In genomic region chr9:14313378-14313940, GRCh38 we compare ENCODE assay signal across 8 cellular contexts. TPM values are rescaled to one million over a fixed set of nuclear protein-coding genes. Genes with fewer than 3 reads are reported as not detected.
DNase-seq lines count a peak whose midpoint lies in the region; ATAC-seq and TF ChIP-seq lines count a peak whose summit lies in the region.

No MANE protein-coding gene starts in this region.

- H3K4me1 ChIP-seq in MM.1S (ENCODE audit: low read length) (0 out of 2 replicates have a peak, but pooled peaks cover 3% of the 10 kb centered on the region), ascending aorta (no peaks in the 10 kb centered on the region)

- H3K27me3 ChIP-seq in MM.1S (replicated peaks; ENCODE audit: insufficient read depth, low read length) (peaks cover 13% of the 10 kb centered on the region; the same call in 1 of the 2 replicates), ascending aorta (no peaks in the 10 kb centered on the region)

- TF ChIP-seq CTCF in MM.1S (IDR thresholded peaks at IDR 0.05; ENCODE audit: low read length) (no peak), ascending aorta (IDR thresholded peaks at IDR 0.05) (no peak)

- H3K4me3 ChIP-seq in MM.1S (ENCODE audit: low read length) (peak overlapping the region; percentile 54; the same call in 1 of the 2 replicates), ascending aorta (peak overlapping the region; percentile 91 to 95), iPS-18c (ENCODE audit: insufficient read depth, low read depth, low read length) (peak overlapping the region; percentile 71), skin epidermis (peak overlapping the region; percentile 50 to 67 (median 57))

- in situ Hi-C loops in Caki2 (cut with HindIII; ENCODE audit: low pct_unique_long_range_greater_than_20kb, low sequenced_read_pairs): no loop called here

- DNase-seq in Caki2 (ENCODE audit: low read depth) (peak; percentile 41), MM.1S (no peak), ascending aorta (ENCODE audit: low spot score in 2 of 2) (no peak), NCI-H226 (no peak)

- H3K36me3 ChIP-seq in MM.1S (replicated peaks; ENCODE audit: insufficient read depth, low read length) (no peaks in the 10 kb centered on the region), ascending aorta (no peaks in the 10 kb centered on the region)

- no peaks in the 10 kb centered on the region for H3K9me3 ChIP-seq in MM.1S (replicated peaks; ENCODE audit: insufficient read depth, low read length)
- no peaks in the 10 kb centered on the region for H3K9me3 ChIP-seq in ascending aorta
- no peaks in the 10 kb centered on the region for H3K9me3 ChIP-seq in iPS-18c (ENCODE audit: control insufficient read depth, insufficient read depth, low read length)

- H3K79me2 ChIP-seq in MM.1S (ENCODE audit: low read length): no peaks in the 10 kb centered on the region

- H3F3A ChIP-seq in MM.1S (ENCODE audit: insufficient read depth, low read length): no peaks in the 10 kb centered on the region

- H4K20me1 ChIP-seq in MM.1S (ENCODE audit: insufficient read depth, low read length): no peaks in the 10 kb centered on the region

- intact Hi-C loops in ascending aorta (cut with DNase I): loop anchor here (5.0 kb wide), 4 partner anchors 61 to 826 kb away; no protein-coding TSS in a partner anchor

- H3K27ac ChIP-seq in MM.1S (ENCODE audit: low read length) (no peak overlapping the region), ascending aorta (peak overlapping the region; percentile 99 to 100), skin epidermis (peak overlapping the region; percentile 44 to 99 (median 93))

- 0 out of 2 replicates have a peak overlapping the region, but pooled peaks have one; percentile 31 for H2AFZ ChIP-seq in MM.1S (ENCODE audit: low read length)

- H3K4me2 ChIP-seq in MM.1S (ENCODE audit: low read depth, low read length): peak overlapping the region; percentile 73; the same call in 1 of the 2 replicates

- no peaks in the 10 kb centered on the region for H3K9me2 ChIP-seq in MM.1S (replicated peaks; ENCODE audit: insufficient read depth, low read length)

- no peak overlapping the region for H3K9ac ChIP-seq in MM.1S (ENCODE audit: low read length)

- no peak for ATAC-seq in GM18870 (IDR thresholded peaks at IDR 0.05; ENCODE audit: unreplicated experiment)
- no peak for ATAC-seq in HG03025 (IDR thresholded peaks at IDR 0.05; ENCODE audit: low FRiP score, unreplicated experiment)

RNA-seq across cellular contexts. Expression of gene NFIB, which starts 0.5 kb away (rescaled TPM):
- 15.4 and 16.4 TPM in 2 replicates for total RNA-seq in Caki2 (2014; rRNA removed; shearing (Covaris generic); ENCODE audit: low replicate concordance)
- 99.9 TPM for total RNA-seq in ascending aorta
